ENCODE assay signal across 23 cellular contexts in the genomic region with DNA sequence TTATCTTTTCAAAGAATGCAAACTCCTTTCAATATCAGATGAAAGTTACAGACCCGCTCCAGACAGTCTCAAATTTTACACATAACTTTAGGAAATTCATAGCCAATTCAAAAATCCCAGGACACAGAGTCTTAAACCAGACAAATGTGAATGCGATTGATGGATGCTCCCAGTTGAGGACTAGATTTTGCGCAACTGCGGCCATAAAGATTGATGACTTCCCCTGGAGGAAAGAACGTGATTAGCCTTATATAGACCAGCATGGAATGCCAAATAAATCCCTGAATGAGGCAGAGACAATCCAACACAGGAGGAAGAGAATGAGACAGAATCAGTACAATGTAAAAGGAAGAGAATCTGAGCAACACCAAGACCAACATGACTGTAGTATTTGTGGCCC.
"Had no signal": no experiment of that assay in that cellular context is flagged by ENCODE, and none has a peak within 500 bp of the region (broad histone marks: within the 10 kb centered on the region; RNA-seq: fewer than 3 reads in every experiment).

No MANE protein-coding gene starts in this region.

- H3K9me3 Mint-ChIP-seq: stimulated activated effector memory CD8-positive, alpha-beta T cell treated with anti-CD3 and anti-CD28 coated beads, Interleukin-12 subunit alpha, Interleukin-12 subunit beta, amount 100 ng/mL, for 72 hours; stimulated activated naive CD8-positive, alpha-beta T cell treated with anti-CD3 and anti-CD28 coated beads, Interleukin-15, amount 100 ng/mL, for 72 hours had no signal

- H3K27ac Mint-ChIP-seq: stimulated activated effector memory CD8-positive, alpha-beta T cell treated with anti-CD3 and anti-CD28 coated beads, Interleukin-12 subunit alpha, Interleukin-12 subunit beta, amount 100 ng/mL, for 72 hours; stimulated activated memory B cell treated with anti-CD40 and anti-IgM and Interleukin-4, amounts not matched to agents 10 μg/mL and 1 μg/mL and 100 μg/mL, for 72 hours; stimulated activated naive B cell treated with anti-CD40 and anti-IgM and Interleukin-4, amounts not matched to agents 10 μg/mL and 1 μg/mL and 100 μg/mL, for 72 hours; stimulated activated naive CD8-positive, alpha-beta T cell treated with anti-CD3 and anti-CD28 coated beads, Interleukin-15, amount 100 ng/mL, for 72 hours; stimulated activated naive CD8-positive, alpha-beta T cell treated with anti-CD3 and anti-CD28 coated beads, Interleukin-15, Interleukin-2, amounts not matched to agents 100 ng/mL and 50 ng/mL, for 24 hours; type B pancreatic cell had no signal

- DNase-seq: stimulated activated CD4-positive, alpha-beta T cell treated with anti-CD3 and anti-CD28 coated beads, Interleukin-2, amount 100 ng/mL, for 48 hours; stimulated activated CD4-positive, alpha-beta T cell treated with anti-CD3 and anti-CD28 coated beads, Interleukin-4, amount 100 ng/mL, for 1 hour; stimulated activated CD4-positive, alpha-beta T cell treated with anti-CD3 and anti-CD28 coated beads, Interleukin-4, amount 100 ng/mL, for 24 hours; stimulated activated CD4-positive, alpha-beta T cell treated with anti-CD3 and anti-CD28 coated beads, Interleukin-4, amount 100 ng/mL, for 4 hours; stimulated activated CD8-positive, alpha-beta memory T cell treated with anti-CD3 and anti-CD28 coated beads, Interleukin-4, amount 100 ng/mL, for 48 hours; stimulated activated naive B cell treated with anti-CD40 and anti-IgM and Interleukin-4, amounts not matched to agents 10 μg/mL and 1 μg/mL and 100 μg/mL, for 72 hours; stimulated activated naive CD4-positive, alpha-beta T cell; stimulated activated naive CD4-positive, alpha-beta T cell treated with Interleukin-2 at 50 U/mL for 16 hours; stimulated activated naive CD8-positive, alpha-beta T cell treated with anti-CD3 and anti-CD28 coated beads, Interleukin-15, amount 100 ng/mL, for 72 hours; stimulated activated naive CD8-positive, alpha-beta T cell treated with anti-CD3 and anti-CD28 coated beads, Interleukin-15, Interleukin-2, amounts not matched to agents 100 U/mL and 50 U/mL, for 24 hours; stomach; substantia nigra; testis; thyroid gland; tibial artery; transverse colon; upper lobe of left lung; upper lobe of right lung; uterus had no signal

- ATAC-seq: stimulated activated effector memory CD8-positive, alpha-beta T cell treated with anti-CD3 and anti-CD28 coated beads, Interleukin-12 subunit alpha, Interleukin-12 subunit beta, amount 100 ng/mL, for 72 hours; stimulated activated memory B cell treated with anti-CD40 and anti-IgM and Interleukin-4, amounts not matched to agents 10 μg/mL and 1 μg/mL and 100 μg/mL, for 72 hours; stimulated activated naive B cell treated with anti-CD40 and anti-IgM and Interleukin-4, amounts not matched to agents 10 μg/mL and 1 μg/mL and 100 μg/mL, for 72 hours; stimulated activated naive CD8-positive, alpha-beta T cell treated with anti-CD3 and anti-CD28 coated beads, Interleukin-15, amount 100 ng/mL, for 72 hours; stimulated activated naive CD8-positive, alpha-beta T cell treated with anti-CD3 and anti-CD28 coated beads, Interleukin-15, Interleukin-2, amounts not matched to agents 100 U/mL and 50 U/mL, for 24 hours; upper lobe of right lung had no signal

- H3K4me1 Mint-ChIP-seq: stimulated activated effector memory CD8-positive, alpha-beta T cell treated with anti-CD3 and anti-CD28 coated beads, Interleukin-12 subunit alpha, Interleukin-12 subunit beta, amount 100 ng/mL, for 72 hours had no signal

- H3K27me3 Mint-ChIP-seq: stimulated activated memory B cell treated with anti-CD40 and anti-IgM and Interleukin-4, amounts not matched to agents 10 μg/mL and 1 μg/mL and 100 μg/mL, for 72 hours; stimulated activated naive B cell treated with anti-CD40 and anti-IgM and Interleukin-4, amounts not matched to agents 10 μg/mL and 1 μg/mL and 100 μg/mL, for 72 hours; stimulated activated naive CD8-positive, alpha-beta T cell treated with anti-CD3 and anti-CD28 coated beads, Interleukin-15, amount 100 ng/mL, for 72 hours; stimulated activated naive CD8-positive, alpha-beta T cell treated with anti-CD3 and anti-CD28 coated beads, Interleukin-15, Interleukin-2, amounts not matched to agents 100 ng/mL and 50 ng/mL, for 24 hours; type B pancreatic cell had no signal

- H3K36me3 Mint-ChIP-seq: stimulated activated effector memory CD8-positive, alpha-beta T cell treated with anti-CD3 and anti-CD28 coated beads, Interleukin-12 subunit alpha, Interleukin-12 subunit beta, amount 100 ng/mL, for 72 hours; stimulated activated memory B cell treated with anti-CD40 and anti-IgM and Interleukin-4, amounts not matched to agents 10 μg/mL and 1 μg/mL and 100 μg/mL, for 72 hours; stimulated activated naive B cell treated with anti-CD40 and anti-IgM and Interleukin-4, amounts not matched to agents 10 μg/mL and 1 μg/mL and 100 μg/mL, for 72 hours; type B pancreatic cell had no signal

- H3K4me3 Mint-ChIP-seq: stimulated activated effector memory CD8-positive, alpha-beta T cell treated with anti-CD3 and anti-CD28 coated beads, Interleukin-12 subunit alpha, Interleukin-12 subunit beta, amount 100 ng/mL, for 72 hours; stimulated activated memory B cell treated with anti-CD40 and anti-IgM and Interleukin-4, amounts not matched to agents 10 μg/mL and 1 μg/mL and 100 μg/mL, for 72 hours; stimulated activated naive B cell treated with anti-CD40 and anti-IgM and Interleukin-4, amounts not matched to agents 10 μg/mL and 1 μg/mL and 100 μg/mL, for 72 hours; stimulated activated naive CD8-positive, alpha-beta T cell treated with anti-CD3 and anti-CD28 coated beads, Interleukin-15, amount 100 ng/mL, for 72 hours; stimulated activated naive CD8-positive, alpha-beta T cell treated with anti-CD3 and anti-CD28 coated beads, Interleukin-15, Interleukin-2, amounts not matched to agents 100 ng/mL and 50 ng/mL, for 24 hours; type B pancreatic cell had no signal
